27 cellular contexts compared by ENCODE assay signal in genomic region chr3:108014943-108015342, GRCh38.
DNase-seq lines count a peak whose midpoint lies in the region; ATAC-seq, FAIRE-seq and TF ChIP-seq lines count a peak whose summit lies in the region.
"Had no signal": no experiment of that assay in that cellular context is flagged by ENCODE, and none has a peak within 500 bp of the region (broad histone marks: within the 10 kb centered on the region; RNA-seq: fewer than 3 reads in every experiment).

No MANE protein-coding gene starts in this region.

- H3F3A ChIP-seq in GM23338 (replicated peaks; ENCODE audit: low read depth), result no peaks in the 10 kb centered on the region

- no peaks in the 10 kb centered on the region for H3K79me1 ChIP-seq in H1 (ENCODE audit: low read depth, low read length)
- peaks cover 4% of the 10 kb centered on the region for H3K79me1 ChIP-seq in trophoblast cell (ENCODE audit: low read length)

- no peaks in the 10 kb centered on the region; the same call in 1 of the 2 replicates for H3K9me2 ChIP-seq in GM23338 (ENCODE audit: insufficient read depth)

- H2AFZ ChIP-seq in GM23338, result no peak overlapping the region
- no peak overlapping the region for H2AFZ ChIP-seq in H1 (ENCODE audit: low read length)
- H2AFZ ChIP-seq in trophoblast cell (ENCODE audit: insufficient read depth, low read length, poor library complexity), result no peak overlapping the region

- H3K36me3 ChIP-seq in GM23338 (ENCODE audit: insufficient read depth) (no peaks in the 10 kb centered on the region; the same call in 1 of the 2 replicates), NT2/D1 (ENCODE audit: insufficient read depth, insufficient read length, low read length) (no peaks in the 10 kb centered on the region), H1 (ENCODE audit: control insufficient read depth in 2 of 4, insufficient read depth in 4 of 4, low read length in 3 of 4) (no peaks in the 10 kb centered on the region), trophoblast cell (ENCODE audit: control insufficient read depth in 1 of 2, insufficient read depth in 2 of 2, low read length in 2 of 2) (no peaks in the 10 kb centered on the region), esophagus squamous epithelium (no peaks in the 10 kb centered on the region)
- H3K36me3 ChIP-seq in CD4-positive, alpha-beta memory T cell (ENCODE audit: insufficient read depth, low read length), result no peaks in the 10 kb centered on the region
- H3K36me3 ChIP-seq: BLaER1 treated with 17β-estradiol and CSF1 and Interleukin-3, amounts not matched to agents 10 nM and 100 nM had no signal

- H3K56ac ChIP-seq in H1 (replicated peaks; ENCODE audit: insufficient read length, low read depth, low read length), result no peak overlapping the region

- H3K27ac Mint-ChIP-seq in GM23338, result no peak overlapping the region
- H3K27ac Mint-ChIP-seq in CD4-positive, alpha-beta memory T cell, result no peak overlapping the region
- H3K27ac Mint-ChIP-seq: B cell; CD4-positive, alpha-beta T cell; CD8-positive, alpha-beta memory T cell had no signal

- H3K4me3 ChIP-seq in GM23338, result no peak overlapping the region
- H3K4me3 ChIP-seq in NT2/D1 (ENCODE audit: insufficient read length, low read depth), result no peak overlapping the region
- peak overlapping the region in 1 of 4 experiments; percentile 28; a peak in 1 of 8 replicates for H3K4me3 ChIP-seq in H1 (ENCODE audit: extremely low read depth in 1 of 4, insufficient read depth in 2 of 4, low read depth in 3 of 4, low read length in 4 of 4)
- no peak overlapping the region for H3K4me3 ChIP-seq in trophoblast cell (ENCODE audit: low read depth, low read length)
- H3K4me3 ChIP-seq in esophagus squamous epithelium, result no peak overlapping the region
- no peak overlapping the region for H3K4me3 ChIP-seq in CD4-positive, alpha-beta memory T cell (ENCODE audit: low read length in 2 of 2)
- H3K4me3 ChIP-seq: A549; BLaER1 treated with 17β-estradiol and CSF1 and Interleukin-3, amounts not matched to agents 10 nM and 100 nM; GM12878 had no signal

- no peak for FAIRE-seq in H1 (lab: Jason Lieb, UNC)
- FAIRE-seq: A549, GM12878, GM12892, GM18507 had no signal

- H2BK5ac ChIP-seq in H1 (ENCODE audit: low read depth, low read length), result no peak overlapping the region; the same call in 1 of the 2 replicates
- no peak overlapping the region for H2BK5ac ChIP-seq in trophoblast cell (ENCODE audit: low read depth, low read length, poor library complexity)

- POLR2A ChIA-PET in H1 (lab: Charles Lee; ENCODE audit: partially characterized antibody), result no interaction called here
- POLR2A ChIA-PET in CD4-positive, alpha-beta memory T cell (lab: Charles Lee; ENCODE audit: partially characterized antibody), result no interaction called here

- WGBS in H1 (ENCODE audit: extremely low coverage in 1 of 2, insufficient coverage in 1 of 2, insufficient read length in 1 of 2, insufficient replicate concordance in 2 of 2, low coverage in 1 of 2, low lambda C conversion rate in 2 of 2, missing lambda C conversion rate in 1 of 2), 2 experiments, result 71% methylated on average over 2 of the region's 2 CpGs; no CpG with 5 or more reads in 1 of the 2 experiments
- WGBS in trophoblast cell (ENCODE audit: extremely low coverage, insufficient coverage, insufficient read length), result no CpG with 5 or more reads among the region's 2 CpGs
- 90 to 96% methylated on average over 2 of the region's 2 CpGs for WGBS in esophagus squamous epithelium, 2 donors

- no peaks in the 10 kb centered on the region for H3K9me3 Mint-ChIP-seq in GM23338
- peaks cover 0 to 2% (median 0%) of the 10 kb centered on the region in 8 donors for H3K9me3 Mint-ChIP-seq in CD4-positive, alpha-beta memory T cell
- H3K9me3 Mint-ChIP-seq: CD4-positive, alpha-beta T cell; CD8-positive, alpha-beta memory T cell had no signal

- no peak overlapping the region for H3K4me3 Mint-ChIP-seq in GM23338
- no peak overlapping the region for H3K4me3 Mint-ChIP-seq in CD4-positive, alpha-beta memory T cell
- H3K4me3 Mint-ChIP-seq: B cell; CD4-positive, alpha-beta T cell; CD8-positive, alpha-beta memory T cell had no signal

- peak; percentile 79 for ATAC-seq in GM23338
- ATAC-seq in GM21723 (IDR thresholded peaks at IDR 0.05; ENCODE audit: unreplicated experiment), result no peak
- ATAC-seq: A549, GM12878 had no signal

- no peak for TF ChIP-seq POLR2A in H1 (IDR thresholded peaks at IDR 0.05; ENCODE audit: control extremely low read depth in 1 of 2, low read depth in 2 of 2, low read length in 2 of 2)
- TF ChIP-seq POLR2A in esophagus squamous epithelium (IDR thresholded peaks at IDR 0.05), result no peak

- no peak overlapping the region for H4K91ac ChIP-seq in H1 (replicated peaks; ENCODE audit: insufficient read length, low read length)
- H4K91ac ChIP-seq in trophoblast cell (ENCODE audit: low read depth, low read length), result peak overlapping the region; percentile 33

- no peaks in the 10 kb centered on the region for H3K27me3 Mint-ChIP-seq in GM23338 (ENCODE audit: insufficient read depth, low read depth, poor library complexity)
- peaks cover 0 to 3% of the 10 kb centered on the region in 2 donors for H3K27me3 Mint-ChIP-seq in CD4-positive, alpha-beta memory T cell

- TF ChIP-seq CTCF in GM23338 (conservative IDR thresholded peaks at IDR 0.05; ENCODE audit: low read depth in 2 of 2), result no peak
- no peak for TF ChIP-seq CTCF in H1 (IDR thresholded peaks at IDR 0.05; ENCODE audit: control extremely low read depth in 1 of 3, insufficient read depth in 1 of 3, low read depth in 1 of 3, low read length in 3 of 3)
- TF ChIP-seq CTCF in esophagus squamous epithelium (IDR thresholded peaks at IDR 0.05), result no peak

- TF ChIP-seq EP300 in H1 (IDR thresholded peaks at IDR 0.05; ENCODE audit: borderline replicate concordance in 1 of 2, low read depth in 2 of 2, low read length in 2 of 2), result no peak

- H2AK5ac ChIP-seq in H1 (ENCODE audit: low read depth, low read length) (peak overlapping the region; percentile 65; the same call in 1 of the 2 replicates), trophoblast cell (ENCODE audit: low read length) (peak overlapping the region; percentile 55)

- H3K4ac ChIP-seq in H1 (replicated peaks; ENCODE audit: insufficient read length, low read depth, low read length) (no peak overlapping the region), trophoblast cell (ENCODE audit: low read depth, low read length) (no peak overlapping the region)

- H3K79me2 ChIP-seq in GM23338 (replicated peaks; ENCODE audit: insufficient read depth) (no peaks in the 10 kb centered on the region), H1 (ENCODE audit: control insufficient read depth in 1 of 2, insufficient read depth in 2 of 2, low read length in 2 of 2) (no peaks in the 10 kb centered on the region), trophoblast cell (ENCODE audit: control insufficient read depth, insufficient read depth, low read length, poor library complexity) (no peaks in the 10 kb centered on the region)

- H2BK120ac ChIP-seq in H1 (replicated peaks; ENCODE audit: low read depth, low read length) (no peak overlapping the region), trophoblast cell (ENCODE audit: insufficient read depth, low read length, poor library complexity) (no peak overlapping the region)

- H3K27me3 ChIP-seq in GM23338 (ENCODE audit: insufficient read depth) (no peaks in the 10 kb centered on the region), NT2/D1 (ENCODE audit: insufficient read depth, insufficient read length) (no peaks in the 10 kb centered on the region), H1 (replicated peaks in 1 of 4; ENCODE audit: control insufficient read depth in 3 of 4, extremely low read depth in 1 of 4, insufficient read depth in 3 of 4, low read length in 3 of 4) (no peaks in the 10 kb centered on the region; a peak in 1 of 7 replicates), trophoblast cell (ENCODE audit: insufficient read depth, low read length) (no peaks in the 10 kb centered on the region), esophagus squamous epithelium (no peaks in the 10 kb centered on the region)
- H3K27me3 ChIP-seq in CD4-positive, alpha-beta memory T cell (ENCODE audit: insufficient read depth, low read length), result no peaks in the 10 kb centered on the region
- H3K27me3 ChIP-seq: BLaER1 treated with 17β-estradiol and CSF1 and Interleukin-3, amounts not matched to agents 10 nM and 100 nM had no signal

- no peak overlapping the region for H2BK15ac ChIP-seq in H1 (ENCODE audit: low read length)

- no peak overlapping the region for H4K12ac ChIP-seq in trophoblast cell (ENCODE audit: low read depth, low read length)

- DNase-seq in GM23338 (ENCODE audit: low spot score), result no peak
- DNase-seq in NT2/D1 (ENCODE audit: low read depth, low spot score), result peak; percentile 6
- DNase-seq in H1 (ENCODE audit: low read depth in 1 of 2, low spot score in 2 of 2), result no peak
- no peak for DNase-seq in trophoblast cell
- no peak for DNase-seq in caudate nucleus (lab: John Stamatoyannopoulos, UW)
- DNase-seq in esophagus squamous epithelium (lab: John Stamatoyannopoulos, UW), result no peak
- no peak for DNase-seq in CD4-positive, alpha-beta memory T cell
- DNase-seq: AML-193; CD4-positive, alpha-beta T cell; CD8-positive, alpha-beta memory T cell; COR-L47; DMS 273 treated with DMSO at 0.1 percent for 48 hours; DMS153; DMS53; DMS79; DND-41; EL; GDM1 had no signal

- H3K23ac ChIP-seq in H1 (ENCODE audit: insufficient read length) (no peak overlapping the region), trophoblast cell (ENCODE audit: low read length) (no peak overlapping the region)

- no peak overlapping the region for H3K27ac ChIP-seq in GM23338 (ENCODE audit: low read depth)
- H3K27ac ChIP-seq in H1 (ENCODE audit: low read depth, low read length), result no peak overlapping the region
- H3K27ac ChIP-seq in trophoblast cell (ENCODE audit: low read depth, low read length), result no peak overlapping the region
- H3K27ac ChIP-seq in caudate nucleus (ENCODE audit: low read depth, low read length), result no peak overlapping the region
- H3K27ac ChIP-seq in esophagus squamous epithelium, result no peak overlapping the region
- H3K27ac ChIP-seq in CD4-positive, alpha-beta memory T cell (ENCODE audit: low read depth, low read length), result no peak overlapping the region
- H3K27ac ChIP-seq: 22Rv1; A549; BLaER1 treated with 17β-estradiol and CSF1 and Interleukin-3, amounts not matched to agents 10 nM and 100 nM; C4-2B had no signal

- 0 out of 2 replicates have a peak overlapping the region, but pooled peaks have one; percentile 23 for H2BK12ac ChIP-seq in H1 (ENCODE audit: low read depth, low read length)
- H2BK12ac ChIP-seq in trophoblast cell (ENCODE audit: low read length), result peak overlapping the region; percentile 63

- H3K9ac ChIP-seq in NT2/D1 (ENCODE audit: insufficient read length, low read depth) (no peak overlapping the region), H1 (replicated peaks in 1 of 4; ENCODE audit: extremely low read depth in 1 of 4, low read depth in 3 of 4, low read length in 3 of 4) (no peak overlapping the region), trophoblast cell (ENCODE audit: low read length) (no peak overlapping the region)
- H3K9ac ChIP-seq: BLaER1 treated with 17β-estradiol and CSF1 and Interleukin-3, amounts not matched to agents 10 nM and 100 nM had no signal

- H3K36me3 Mint-ChIP-seq in GM23338 (ENCODE audit: low read depth), result no peaks in the 10 kb centered on the region
- peaks cover 0 to 18% of the 10 kb centered on the region in 2 donors for H3K36me3 Mint-ChIP-seq in CD4-positive, alpha-beta memory T cell

- no peaks in the 10 kb centered on the region for H3K9me3 ChIP-seq in NT2/D1 (ENCODE audit: insufficient read depth, low read length)
- H3K9me3 ChIP-seq in H1 (ENCODE audit: insufficient read depth in 2 of 2, low read depth in 1 of 2, low read length in 1 of 2), result no peaks in the 10 kb centered on the region
- no peaks in the 10 kb centered on the region for H3K9me3 ChIP-seq in trophoblast cell (ENCODE audit: insufficient read depth, low read depth, low read length)
- H3K9me3 ChIP-seq in esophagus squamous epithelium, result no peaks in the 10 kb centered on the region
- no peaks in the 10 kb centered on the region for H3K9me3 ChIP-seq in CD4-positive, alpha-beta memory T cell (ENCODE audit: control insufficient read depth in 1 of 2, low read length in 2 of 2)
- H3K9me3 ChIP-seq: A549; BLaER1 treated with 17β-estradiol and CSF1 and Interleukin-3, amounts not matched to agents 10 nM and 100 nM had no signal

- H3K4me1 Mint-ChIP-seq in GM23338, result peaks cover 18% of the 10 kb centered on the region
- peaks cover 0 to 4% (median 1%) of the 10 kb centered on the region in 4 donors for H3K4me1 Mint-ChIP-seq in CD4-positive, alpha-beta memory T cell
- H3K4me1 Mint-ChIP-seq: CD8-positive, alpha-beta memory T cell had no signal

- H2BK20ac ChIP-seq in H1 (ENCODE audit: low read length), result no peak overlapping the region

- no peak overlapping the region for H4K5ac ChIP-seq in H1 (ENCODE audit: insufficient read length, low read depth, low read length)

- H3K18ac ChIP-seq in H1 (ENCODE audit: extremely low read depth, low read length) (peak overlapping the region; percentile 78), trophoblast cell (ENCODE audit: low read length) (no peak overlapping the region)

- CTCF ChIA-PET in H1 (lab: Charles Lee; ENCODE audit: partially characterized antibody), result interaction anchor here (0.7 to 1.7 kb wide), 4 partner anchors 9 to 169 kb away, joined by 3 to 4 read pairs (median 4); no protein-coding TSS in a partner anchor
- CTCF ChIA-PET in CD4-positive, alpha-beta memory T cell (lab: Charles Lee; ENCODE audit: partially characterized antibody), result interaction anchor here (3.1 kb wide), 1 partner anchor 88 kb away, joined by 16 read pairs; no protein-coding TSS in a partner anchor

- intact Hi-C loops in esophagus squamous epithelium (cut with DNase I), result no loop called here
- intact Hi-C loops in CD4-positive, alpha-beta memory T cell (cut with micrococcal nuclease), result no loop called here

- H4K20me1 ChIP-seq in GM23338 (replicated peaks; ENCODE audit: insufficient read depth), result no peaks in the 10 kb centered on the region
- no peaks in the 10 kb centered on the region for H4K20me1 ChIP-seq in H1 (replicated peaks in 1 of 2; ENCODE audit: control insufficient read depth in 1 of 2, insufficient read depth in 2 of 2, low read length in 2 of 2)
- H4K20me1 ChIP-seq: BLaER1 treated with 17β-estradiol and CSF1 and Interleukin-3, amounts not matched to agents 10 nM and 100 nM had no signal

- H3K4me2 ChIP-seq in GM23338, result 0 out of 2 replicates have a peak overlapping the region, but pooled peaks have one; percentile 38
- H3K4me2 ChIP-seq in H1 (ENCODE audit: insufficient read depth in 1 of 2, low read depth in 2 of 2, low read length in 2 of 2), result no peak overlapping the region; a peak in 1 of 4 replicates
- no peak overlapping the region for H3K4me2 ChIP-seq in trophoblast cell (ENCODE audit: low read length)
- H3K4me2 ChIP-seq: A549; BLaER1 treated with 17β-estradiol and CSF1 and Interleukin-3, amounts not matched to agents 10 nM and 100 nM had no signal

- H3K14ac ChIP-seq in H1 (ENCODE audit: insufficient read length), result no peak overlapping the region
- H3K14ac ChIP-seq in trophoblast cell (ENCODE audit: low read length), result no peak overlapping the region

- no peaks in the 10 kb centered on the region for H3K23me2 ChIP-seq in H1 (ENCODE audit: low read depth, low read length)

- no peak for TF ChIP-seq RAD21 in H1 (IDR thresholded peaks at IDR 0.05 in 1 of 2, conservative IDR thresholded peaks at IDR 0.05 in 1 of 2; ENCODE audit: low read depth in 2 of 2, low read length in 2 of 2)

- H4K8ac ChIP-seq in H1 (ENCODE audit: extremely low read depth, insufficient read depth, low read length) (no peak overlapping the region), trophoblast cell (ENCODE audit: low read depth, low read length) (peak overlapping the region; percentile 66)

- H3K4me1 ChIP-seq in GM23338 (ENCODE audit: insufficient read depth) (peaks cover 15% of the 10 kb centered on the region), NT2/D1 (ENCODE audit: insufficient read depth, insufficient read length) (no peaks in the 10 kb centered on the region), H1 (replicated peaks in 1 of 4; ENCODE audit: control insufficient read depth in 3 of 4, insufficient read depth in 4 of 4, low read length in 3 of 4) (peaks cover 0 to 4% (median 2%) of the 10 kb centered on the region in 4 experiments; a peak in 2 of 7 replicates), trophoblast cell (ENCODE audit: control insufficient read depth in 1 of 2, insufficient read depth in 2 of 2, low read length in 2 of 2) (peaks cover 0 to 3% of the 10 kb centered on the region in 2 experiments), esophagus squamous epithelium (no peaks in the 10 kb centered on the region)
- H3K4me1 ChIP-seq in CD4-positive, alpha-beta memory T cell (ENCODE audit: insufficient read depth, low read length), result no peaks in the 10 kb centered on the region
- H3K4me1 ChIP-seq: A549; BLaER1 treated with 17β-estradiol and CSF1 and Interleukin-3, amounts not matched to agents 10 nM and 100 nM had no signal
